Comparison of ENCODE assay signal across 16 cellular contexts in the genomic region with DNA sequence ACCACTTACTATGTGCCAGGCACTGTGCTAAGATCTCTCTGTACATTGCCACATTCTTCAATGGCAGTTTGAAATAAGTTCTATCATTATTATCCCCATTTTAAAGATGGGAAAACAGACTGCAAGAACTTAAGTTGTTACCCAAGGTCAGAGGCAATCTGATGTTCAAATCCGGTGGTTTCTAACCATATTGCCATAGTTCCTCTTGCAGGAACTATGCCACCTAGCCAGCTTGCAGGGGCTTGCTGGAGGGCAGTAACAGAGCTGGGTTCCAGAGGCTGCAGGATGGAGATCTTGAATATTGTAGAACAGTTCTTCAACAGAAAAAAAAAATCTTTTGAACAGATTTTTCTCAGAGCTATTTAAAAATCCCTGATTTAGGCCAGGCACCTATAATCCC.
DNase-seq lines count a peak whose midpoint lies in the region; ATAC-seq, FAIRE-seq and TF ChIP-seq lines count a peak whose summit lies in the region.
"Had no signal": no experiment of that assay in that cellular context is flagged by ENCODE, and none has a peak within 500 bp of the region (broad histone marks: within the 10 kb centered on the region; RNA-seq: fewer than 3 reads in every experiment).

No MANE protein-coding gene starts in this region.

- H3K9ac ChIP-seq in OCI-LY3 (ENCODE audit: low read length), result no peak overlapping the region
- H3K9ac ChIP-seq in K562 (ENCODE audit: insufficient read depth in 1 of 2, low read depth in 2 of 2, low read length in 2 of 2), result no peak overlapping the region
- no peak overlapping the region for H3K9ac ChIP-seq in kidney (ENCODE audit: low read length in 2 of 2)

- peak overlapping the region; percentile 98 for H3K27ac Mint-ChIP-seq in activated naive CD4-positive, alpha-beta T cell treated with anti-CD3 and anti-CD28 coated beads, Interleukin-2, amount 50 U/mL, for 24 hours
- H3K27ac Mint-ChIP-seq: HFFc6 had no signal

- no peak for TF ChIP-seq EP300 in K562 (IDR thresholded peaks at IDR 0.05; ENCODE audit: low read length)

- peaks cover 2% of the 10 kb centered on the region for H3K36me3 ChIP-seq in OCI-LY3 (replicated peaks; ENCODE audit: low read depth, low read length)
- peaks cover 20% of the 10 kb centered on the region; the same call in 2 of the 3 replicates for H3K36me3 ChIP-seq in K562 (ENCODE audit: control insufficient read depth, insufficient read depth, low read length)
- no peaks in the 10 kb centered on the region for H3K36me3 ChIP-seq in thyroid gland
- H3K36me3 ChIP-seq in kidney (ENCODE audit: control insufficient read depth in 1 of 2, insufficient read depth in 2 of 2, low read length in 2 of 2), result no peaks in the 10 kb centered on the region
- H3K36me3 ChIP-seq: left lung had no signal

- no peak overlapping the region for H3K4me3 ChIP-seq in OCI-LY3 (ENCODE audit: low read length)
- H3K4me3 ChIP-seq in K562, result no peak overlapping the region
- no peak overlapping the region for H3K4me3 ChIP-seq in thyroid gland (replicated peaks in 1 of 3)
- no peak overlapping the region for H3K4me3 ChIP-seq in kidney (ENCODE audit: low read length in 2 of 2)
- H3K4me3 ChIP-seq: left lung, SK-N-MC had no signal

- H2AFZ ChIP-seq in OCI-LY3 (ENCODE audit: low read depth, low read length) (no peak overlapping the region), K562 (ENCODE audit: low read depth, low read length) (no peak overlapping the region)

- H4K20me1 ChIP-seq in OCI-LY3 (ENCODE audit: insufficient read depth, low read length), result peaks cover 7% of the 10 kb centered on the region; the same call in 1 of the 2 replicates
- 0 out of 2 replicates have a peak, but pooled peaks cover 4% of the 10 kb centered on the region for H4K20me1 ChIP-seq in K562 (replicated peaks; ENCODE audit: control insufficient read depth, insufficient read depth, low read length)

- H3K36me3 Mint-ChIP-seq in activated naive CD4-positive, alpha-beta T cell treated with anti-CD3 and anti-CD28 coated beads, Interleukin-2, amount 50 U/mL, for 24 hours, result peaks cover 27% of the 10 kb centered on the region

- H3K4me1 ChIP-seq in OCI-LY3 (ENCODE audit: low read length) (peaks cover 44% of the 10 kb centered on the region), K562 (replicated peaks in 1 of 2; ENCODE audit: control insufficient read depth in 2 of 2, insufficient read depth in 2 of 2, low read length in 2 of 2) (peaks cover 6 to 49% of the 10 kb centered on the region in 2 experiments; a peak in 4 of 5 replicates), thyroid gland (peaks cover 12 to 57% of the 10 kb centered on the region in 2 donors), kidney (ENCODE audit: control insufficient read depth in 1 of 2, insufficient read depth in 1 of 2, low read depth in 1 of 2, low read length in 2 of 2) (peaks cover 0 to under 1% of the 10 kb centered on the region in 2 donors)

- no peaks in the 10 kb centered on the region for H3K27me3 ChIP-seq in OCI-LY3 (ENCODE audit: low read depth, low read length)
- H3K27me3 ChIP-seq in K562 (ENCODE audit: control insufficient read depth in 2 of 2, insufficient read depth in 2 of 2, low read length in 2 of 2), result no peaks in the 10 kb centered on the region
- H3K27me3 ChIP-seq in thyroid gland, result no peaks in the 10 kb centered on the region
- H3K27me3 ChIP-seq: left lung had no signal

- POLR2A ChIA-PET in K562 (lab: Yijun Ruan, JAX), result no interaction called here

- intact Hi-C loops in K562 (cut with micrococcal nuclease) (no loop called here), thyroid gland (cut with DNase I) (no loop called here), kidney (cut with DNase I) (no loop called here)

- FAIRE-seq in K562 (lab: Jason Lieb, UNC), result no peak
- no peak for FAIRE-seq in kidney (lab: Jason Lieb, UNC)

- CTCF ChIA-PET in K562 (lab: Yijun Ruan, JAX; ENCODE audit: low intra/inter-chr PET ratio), result no interaction called here

- no peaks in the 10 kb centered on the region for H3K27me3 Mint-ChIP-seq in activated naive CD4-positive, alpha-beta T cell treated with anti-CD3 and anti-CD28 coated beads, Interleukin-2, amount 50 U/mL, for 24 hours

- no peak for DNase-seq in activated naive CD4-positive, alpha-beta T cell treated with Interleukin-2 at 50 U/mL for 16 hours
- DNase-seq in K562 (ENCODE audit: extremely low read depth in 1 of 4, low spot score in 3 of 4) (no peak), thyroid gland (no peak), KBM-7 (no peak), kidney (no peak)
- DNase-seq: activated CD8-positive, alpha-beta memory T cell treated with anti-CD3 and anti-CD28 coated beads, Interleukin-2, amount 50 U/mL, for 48 hours; aorta; HFFc6; left lung; NCI-H1694 treated with DMSO at 0.1 percent for 48 hours; NCI-H446 treated with DMSO at 0.1 percent for 48 hours had no signal

- peak overlapping the region; percentile 65 for H3K4me3 Mint-ChIP-seq in activated naive CD4-positive, alpha-beta T cell treated with anti-CD3 and anti-CD28 coated beads, Interleukin-2, amount 50 U/mL, for 24 hours
- H3K4me3 Mint-ChIP-seq: HFFc6 had no signal

- no peaks in the 10 kb centered on the region for H3K9me3 ChIP-seq in OCI-LY3 (ENCODE audit: insufficient read depth, low read length)
- no peaks in the 10 kb centered on the region for H3K9me3 ChIP-seq in K562 (replicated peaks; ENCODE audit: control insufficient read depth, insufficient read depth, low read depth, low read length)
- H3K9me3 ChIP-seq in thyroid gland, result no peaks in the 10 kb centered on the region
- H3K9me3 ChIP-seq in kidney (ENCODE audit: control insufficient read depth in 1 of 2, low read length in 2 of 2), result no peaks in the 10 kb centered on the region
- H3K9me3 ChIP-seq: left lung had no signal

- 82% methylated on average over 1 of the region's 1 CpG for WGBS in K562 (ENCODE audit: insufficient coverage, low coverage, missing lambda C conversion rate)
- 96% methylated on average over 1 of the region's 1 CpG for WGBS in thyroid gland, 2 donors

- H3K9me1 ChIP-seq in K562 (ENCODE audit: control insufficient read depth, insufficient read depth, low read length), result no peaks in the 10 kb centered on the region

- peaks cover 100% of the 10 kb centered on the region for H3K4me1 Mint-ChIP-seq in activated naive CD4-positive, alpha-beta T cell treated with anti-CD3 and anti-CD28 coated beads, Interleukin-2, amount 50 U/mL, for 24 hours

- ATAC-seq in K562 (no peak), GM18867 (IDR thresholded peaks at IDR 0.05; ENCODE audit: unreplicated experiment) (no peak)
- ATAC-seq: left lung had no signal

- H3K27ac ChIP-seq in OCI-LY3 (ENCODE audit: low read length), result no peak overlapping the region
- no peak overlapping the region for H3K27ac ChIP-seq in K562 (ENCODE audit: extremely low read depth, low read depth, low read length)
- peak overlapping the region in 2 of 3 donors; percentile 13 to 48 for H3K27ac ChIP-seq in thyroid gland
- H3K27ac ChIP-seq in kidney (ENCODE audit: low read depth in 2 of 2, low read length in 2 of 2), result no peak overlapping the region
- H3K27ac ChIP-seq: left lung, SK-N-MC, VCaP had no signal

- H3K79me2 ChIP-seq in OCI-LY3 (ENCODE audit: low read length) (peaks cover 44% of the 10 kb centered on the region), K562 (ENCODE audit: control insufficient read depth, insufficient read depth, low read length) (peaks cover 95% of the 10 kb centered on the region)

- TF ChIP-seq POLR2A in K562 (conservative IDR thresholded peaks at IDR 0.05) (no peak), thyroid gland (IDR thresholded peaks at IDR 0.05) (no peak)

- H3K4me2 ChIP-seq in OCI-LY3 (ENCODE audit: low read length) (peak overlapping the region; percentile 32), K562 (ENCODE audit: insufficient read depth, low read length) (no peak overlapping the region)

- 0 out of 2 replicates have a peak, but pooled peaks have one; percentile 3 for TF ChIP-seq CTCF in OCI-LY3 (IDR thresholded peaks at IDR 0.05; ENCODE audit: low read depth, low read length)
- no peak for TF ChIP-seq CTCF in K562 (IDR thresholded peaks at IDR 0.05 in 2 of 3, conservative IDR thresholded peaks at IDR 0.05 in 1 of 3; ENCODE audit: insufficient read depth in 2 of 3, low read depth in 1 of 3, low read length in 3 of 3)
- no peak for TF ChIP-seq CTCF in thyroid gland (IDR thresholded peaks at IDR 0.05)
- no peak for TF ChIP-seq CTCF in kidney (IDR thresholded peaks at IDR 0.05; ENCODE audit: borderline replicate concordance, extremely low read depth, insufficient read depth)

- BruUV-seq in K562 (replicated peaks; lab: Mats Ljungman, UMichigan), result no TSS peak

- H3K9me3 Mint-ChIP-seq in activated naive CD4-positive, alpha-beta T cell treated with anti-CD3 and anti-CD28 coated beads, Interleukin-2, amount 50 U/mL, for 24 hours, result no peaks in the 10 kb centered on the region
- H3K9me3 Mint-ChIP-seq: HFFc6 had no signal

- in situ Hi-C loops in K562 (cut with MboI), result no loop called here
- in situ Hi-C loops in KBM-7 (cut with MboI; ENCODE audit: low pct_unique_long_range_greater_than_20kb, low sequenced_read_pairs), result no loop called here

- no peak for TF ChIP-seq RAD21 in K562 (CRISPR knock-in tag; conservative IDR thresholded peaks at IDR 0.05 in 1 of 2, IDR thresholded peaks at IDR 0.05 in 1 of 2)

TF ChIP-seq in K562, 482 proteins besides CTCF, POLR2A, EP300 and RAD21:
- TF ChIP-seq RBM25 (IDR thresholded peaks at IDR 0.05; ENCODE audit: low read depth, low read length, severe bottlenecking) (peak; percentile 26), ADNP (tag; IDR thresholded peaks at IDR 0.05) (peak; percentile 27; the same call in 1 of the 2 replicates), ARNT (IDR thresholded peaks at IDR 0.05) (no peak)

Comparison
In these comparisons a context has a peak if more than half of its experiments do, and no peak if none do; other contexts are left out.
1. H3K27ac ChIP-seq: peak in thyroid gland (2 of 3); none in OCI-LY3 (single experiment), K562 (single experiment) and kidney (0 of 2).